Comparison of ENCODE assay signal across 29 cellular contexts in the genomic region with DNA sequence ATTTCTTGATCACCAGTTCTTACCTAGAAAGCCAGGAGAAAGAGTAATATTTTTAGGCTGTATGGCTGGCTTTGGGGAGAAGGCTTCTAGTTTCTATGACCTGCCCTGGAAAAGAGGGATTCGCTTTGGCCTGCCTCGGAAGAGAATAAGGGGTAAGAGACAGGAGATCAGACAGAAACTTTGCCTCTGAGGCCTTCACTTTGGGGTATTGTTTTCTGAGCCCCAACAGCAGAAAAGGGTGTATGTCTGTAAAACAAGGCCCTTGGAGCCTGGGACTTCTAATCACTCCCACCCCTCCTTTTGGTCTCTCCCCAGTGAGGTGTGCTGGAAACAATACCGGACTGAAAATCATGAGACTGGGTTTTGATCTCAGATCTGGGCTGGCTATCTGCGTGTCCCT. TPM values are rescaled to one million over a fixed set of nuclear protein-coding genes. Genes with fewer than 3 reads are reported as not detected.
DNase-seq lines count a peak whose midpoint lies in the region; ATAC-seq and TF ChIP-seq lines count a peak whose summit lies in the region.
"Had no signal": no experiment of that assay in that cellular context is flagged by ENCODE, and none has a peak within 500 bp of the region (broad histone marks: within the 10 kb centered on the region; RNA-seq: fewer than 3 reads in every experiment).

No MANE protein-coding gene starts in this region.

- H3K9me3 ChIP-seq in HEK293 (ENCODE audit: control insufficient read depth, insufficient read depth, low read depth, low read length): no peaks in the 10 kb centered on the region
- no peaks in the 10 kb centered on the region for H3K9me3 ChIP-seq in colonic mucosa
- H3K9me3 ChIP-seq in heart right ventricle: no peaks in the 10 kb centered on the region
- H3K9me3 ChIP-seq: BE2C, body of pancreas, heart left ventricle had no signal

- 99% methylated on average over 4 of the region's 4 CpGs for WGBS in heart right ventricle, 2 donors

- intact Hi-C loops in colonic mucosa (cut with DNase I) (no loop called here), heart right ventricle (cut with DNase I) (loop anchor here in 2 of 10 donors (5.0 to 10.0 kb wide), 2 partner anchors 242 to 300 kb away; no protein-coding TSS in a partner anchor)

- H3K4me1 ChIP-seq in HEK293 (ENCODE audit: control insufficient read depth, insufficient read depth, low read length) (no peaks in the 10 kb centered on the region), colonic mucosa (peaks cover 14% of the 10 kb centered on the region), heart right ventricle (peaks cover 6 to 49% (median 24%) of the 10 kb centered on the region in 9 donors)
- H3K4me1 ChIP-seq: BE2C had no signal

- H3K27ac ChIP-seq in HEK293 (ENCODE audit: extremely low read depth, low read depth, low read length): no peak overlapping the region
- H3K27ac ChIP-seq in colonic mucosa: peak overlapping the region; percentile 67
- no peak overlapping the region for H3K27ac ChIP-seq in heart right ventricle
- H3K27ac ChIP-seq: body of pancreas, heart left ventricle, skin epidermis, WERI-Rb-1 had no signal

- peak overlapping the region; percentile 46 for H3K27ac Mint-ChIP-seq in memory B cell
- H3K27ac Mint-ChIP-seq in stimulated activated naive B cell treated with anti-CD40 and anti-IgM and Interleukin-4, amounts not matched to agents 10 μg/mL and 1 μg/mL and 100 μg/mL, for 72 hours: peak overlapping the region; percentile 7
- no peak overlapping the region for H3K27ac Mint-ChIP-seq in activated T-cell treated with anti-CD3 and anti-CD28 coated beads, Interleukin-2, amount 50 U/mL, for 24 hours
- H3K27ac Mint-ChIP-seq: activated CD4-positive, alpha-beta T cell treated with anti-CD3 and anti-CD28 coated beads, Interleukin-2, amount 10 ng/mL, durations not matched to agents 7 days and 5 days; activated T-cell treated with anti-CD3 and anti-CD28 coated beads, Interleukin-2, amount 50 U/mL, for 72 hours had no signal

- TF ChIP-seq CTCF in HEK293 (tag by site-specific recombination; IDR thresholded peaks at IDR 0.05): no peak
- TF ChIP-seq CTCF in colonic mucosa (IDR thresholded peaks at IDR 0.05): no peak
- no peak for TF ChIP-seq CTCF in heart right ventricle (IDR thresholded peaks at IDR 0.05)

- CTCF ChIA-PET in HEK293 (lab: Yijun Ruan, JAX): interaction anchor here (2.2 kb wide), 1 partner anchor 17 kb away, joined by 10 read pairs; no protein-coding TSS in a partner anchor

- ATAC-seq in memory B cell (ENCODE audit: low read depth) (no peak), HG02588 (IDR thresholded peaks at IDR 0.05; ENCODE audit: unreplicated experiment) (no peak), HG02678 (IDR thresholded peaks at IDR 0.05; ENCODE audit: unreplicated experiment) (no peak), heart right ventricle (no peak)
- no peak for ATAC-seq in stimulated activated naive B cell treated with anti-CD40 and anti-IgM and Interleukin-4, amounts not matched to agents 10 μg/mL and 1 μg/mL and 100 μg/mL, for 72 hours (replicated peaks)
- ATAC-seq: activated T-cell treated with anti-CD3 and anti-CD28 coated beads, Interleukin-2, amount 50 U/mL, for 72 hours; body of pancreas; heart left ventricle; Panc1 had no signal

- POLR2A ChIA-PET in HEK293 (lab: Yijun Ruan, JAX): no interaction called here

- no peak for DNase-seq in colonic mucosa
- DNase-seq in memory B cell (ENCODE audit: low spot score in 2 of 2): no peak
- DNase-seq in stimulated activated naive B cell treated with anti-CD40 and anti-IgM and Interleukin-4, amounts not matched to agents 10 μg/mL and 1 μg/mL and 100 μg/mL, for 72 hours: no peak
- no peak for DNase-seq in heart right ventricle
- DNase-seq in activated T-cell treated with anti-CD3 and anti-CD28 coated beads, Interleukin-2, amount 50 U/mL, for 24 hours: no peak
- DNase-seq: activated CD4-positive, alpha-beta T cell treated with anti-CD3 and anti-CD28 coated beads, Interleukin-2, amount 10 ng/mL, durations not matched to agents 7 days and 5 days; activated naive CD4-positive, alpha-beta T cell treated with Interleukin-2 at 50 U/mL for 16 hours; activated T-cell treated with anti-CD3 and anti-CD28 coated beads, Interleukin-2, amount 50 U/mL, for 72 hours; BE2C; body of pancreas; DMS79; effector CD4-positive, alpha-beta T cell; erythroblast; GF-D8; heart left ventricle; mammary epithelial cell; naive B cell; NCI-H1105; NCI-H187 treated with DMSO at 0.1 percent for 48 hours; NCI-H524 treated with DMSO at 0.1 percent for 48 hours; occipital lobe; SHP77 treated with DMSO at 0.1 percent for 48 hours; stimulated activated CD4-positive, alpha-beta T cell treated with anti-CD3 and anti-CD28 coated beads, Interleukin-2, amount 100 ng/mL, for 24 hours; WERI-Rb-1 had no signal

- H3K9me3 Mint-ChIP-seq in memory B cell: no peaks in the 10 kb centered on the region
- no peaks in the 10 kb centered on the region for H3K9me3 Mint-ChIP-seq in stimulated activated naive B cell treated with anti-CD40 and anti-IgM and Interleukin-4, amounts not matched to agents 10 μg/mL and 1 μg/mL and 100 μg/mL, for 72 hours
- H3K9me3 Mint-ChIP-seq in activated T-cell treated with anti-CD3 and anti-CD28 coated beads, Interleukin-2, amount 50 U/mL, for 24 hours: no peaks in the 10 kb centered on the region
- H3K9me3 Mint-ChIP-seq: activated CD4-positive, alpha-beta T cell treated with anti-CD3 and anti-CD28 coated beads, Interleukin-2, amount 10 ng/mL, durations not matched to agents 7 days and 5 days; activated T-cell treated with anti-CD3 and anti-CD28 coated beads, Interleukin-2, amount 50 U/mL, for 72 hours; naive B cell had no signal

- H3K27me3 ChIP-seq in colonic mucosa: no peaks in the 10 kb centered on the region
- peaks cover 0 to 11% (median 0%) of the 10 kb centered on the region in 7 donors for H3K27me3 ChIP-seq in heart right ventricle
- H3K27me3 ChIP-seq: body of pancreas had no signal

- H3K36me3 ChIP-seq in HEK293 (ENCODE audit: control insufficient read depth in 2 of 2, insufficient read depth in 1 of 2, low read length in 2 of 2) (no peaks in the 10 kb centered on the region), colonic mucosa (no peaks in the 10 kb centered on the region), heart right ventricle (no peaks in the 10 kb centered on the region)
- H3K36me3 ChIP-seq: BE2C, heart left ventricle had no signal

- peak overlapping the region in 1 of 2 donors; percentile 77 for H3K9ac ChIP-seq in colonic mucosa (ENCODE audit: low read depth in 2 of 2, low read length in 2 of 2)

- H3K36me3 Mint-ChIP-seq in memory B cell: no peaks in the 10 kb centered on the region
- peaks cover 0 to 2% of the 10 kb centered on the region in 2 donors for H3K36me3 Mint-ChIP-seq in stimulated activated naive B cell treated with anti-CD40 and anti-IgM and Interleukin-4, amounts not matched to agents 10 μg/mL and 1 μg/mL and 100 μg/mL, for 72 hours
- H3K36me3 Mint-ChIP-seq in activated T-cell treated with anti-CD3 and anti-CD28 coated beads, Interleukin-2, amount 50 U/mL, for 24 hours (ENCODE audit: low read depth): no peaks in the 10 kb centered on the region
- H3K36me3 Mint-ChIP-seq: naive B cell had no signal

- no peaks in the 10 kb centered on the region for H3K27me3 Mint-ChIP-seq in memory B cell
- no peaks in the 10 kb centered on the region for H3K27me3 Mint-ChIP-seq in stimulated activated naive B cell treated with anti-CD40 and anti-IgM and Interleukin-4, amounts not matched to agents 10 μg/mL and 1 μg/mL and 100 μg/mL, for 72 hours
- peaks cover 25% of the 10 kb centered on the region for H3K27me3 Mint-ChIP-seq in activated T-cell treated with anti-CD3 and anti-CD28 coated beads, Interleukin-2, amount 50 U/mL, for 24 hours
- H3K27me3 Mint-ChIP-seq: naive B cell had no signal

- peaks cover 50% of the 10 kb centered on the region for H3K4me1 Mint-ChIP-seq in memory B cell
- peaks cover 51 to 77% of the 10 kb centered on the region in 2 donors for H3K4me1 Mint-ChIP-seq in stimulated activated naive B cell treated with anti-CD40 and anti-IgM and Interleukin-4, amounts not matched to agents 10 μg/mL and 1 μg/mL and 100 μg/mL, for 72 hours
- peaks cover 7% of the 10 kb centered on the region for H3K4me1 Mint-ChIP-seq in activated T-cell treated with anti-CD3 and anti-CD28 coated beads, Interleukin-2, amount 50 U/mL, for 24 hours (ENCODE audit: low read depth)

- H3K4me3 Mint-ChIP-seq in memory B cell: no peak overlapping the region
- no peak overlapping the region for H3K4me3 Mint-ChIP-seq in stimulated activated naive B cell treated with anti-CD40 and anti-IgM and Interleukin-4, amounts not matched to agents 10 μg/mL and 1 μg/mL and 100 μg/mL, for 72 hours
- no peak overlapping the region for H3K4me3 Mint-ChIP-seq in activated T-cell treated with anti-CD3 and anti-CD28 coated beads, Interleukin-2, amount 50 U/mL, for 24 hours
- H3K4me3 Mint-ChIP-seq: activated CD4-positive, alpha-beta T cell treated with anti-CD3 and anti-CD28 coated beads, Interleukin-2, amount 10 ng/mL, durations not matched to agents 7 days and 5 days; activated T-cell treated with anti-CD3 and anti-CD28 coated beads, Interleukin-2, amount 50 U/mL, for 72 hours had no signal

- no peak overlapping the region for H3K4me3 ChIP-seq in HEK293 (ENCODE audit: low read depth, low read length)
- H3K4me3 ChIP-seq in colonic mucosa: no peak overlapping the region
- H3K4me3 ChIP-seq in heart right ventricle: no peak overlapping the region
- H3K4me3 ChIP-seq: body of pancreas, heart left ventricle, skin epidermis had no signal

TF ChIP-seq in HEK293, 187 proteins besides CTCF, POLR2A, EP300 and RAD21 (continues in another document):
- TF ChIP-seq ZNF37A (tag by site-specific recombination; IDR thresholded peaks at IDR 0.05) (no peak), ZNF155 (tag by site-specific recombination; IDR thresholded peaks at IDR 0.05) (no peak)

RNA-seq across cellular contexts. Expression of a gene that starts 5.1 kb away (rescaled TPM):
- total RNA-seq in colonic mucosa (10 to 100 TPM; 17.9 to 29.6 TPM), heart right ventricle (1 to 10 TPM; 1.4 to 7.9 (median 2.2) TPM)
- 1 to 10 TPM; 1.8 to 4.5 TPM for polyA plus RNA-seq in heart right ventricle

RNA-seq across cellular contexts. Expression of a gene that starts 43.4 kb away (rescaled TPM):
- total RNA-seq in colonic mucosa (10 to 100 TPM; 30.5 to 37.6 TPM), heart right ventricle (10 to 100 TPM; 34.2 to 45.6 (median 40.2) TPM)
- polyA plus RNA-seq in heart right ventricle: 1 to 10 TPM; 4.7 to 5.9 TPM
